12 cellular contexts compared by ENCODE assay signal in the genomic region with DNA sequence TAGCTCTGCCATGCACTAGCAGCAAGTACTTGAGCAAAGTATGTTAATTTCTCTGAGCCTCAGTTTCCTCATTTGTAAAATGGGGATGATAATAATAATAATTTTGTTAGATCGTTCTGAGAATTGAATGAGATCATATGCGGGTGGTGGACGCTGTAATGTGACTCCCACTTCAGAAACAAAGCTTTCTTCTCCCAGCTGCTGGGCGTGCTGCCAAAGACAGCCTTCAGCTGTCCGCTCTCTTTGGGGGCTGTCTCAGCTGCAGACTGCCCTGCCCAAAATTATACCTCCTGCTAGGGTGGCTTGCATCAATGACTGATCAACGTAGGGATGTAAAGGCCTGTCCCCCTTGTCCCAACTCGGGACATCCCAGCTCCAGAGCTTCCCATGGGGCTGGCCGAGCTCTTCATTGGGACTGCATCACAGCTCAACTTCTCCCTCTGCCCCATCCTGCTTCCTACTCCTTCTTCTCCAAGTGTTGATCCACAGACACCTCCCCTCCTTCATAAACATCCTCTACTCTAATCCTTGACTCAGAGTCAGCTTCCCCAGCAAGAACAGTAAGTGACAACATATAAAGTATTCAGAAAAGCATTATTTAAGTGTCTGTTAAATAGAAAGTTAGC. TPM values are rescaled to one million over a fixed set of nuclear protein-coding genes. Genes with fewer than 3 reads are reported as not detected.
DNase-seq lines count a peak whose midpoint lies in the region; ATAC-seq, FAIRE-seq and TF ChIP-seq lines count a peak whose summit lies in the region.
"Had no signal": no experiment of that assay in that cellular context is flagged by ENCODE, and none has a peak within 500 bp of the region (broad histone marks: within the 10 kb centered on the region; RNA-seq: fewer than 3 reads in every experiment).

No MANE protein-coding gene starts in this region.

- no peak for TF ChIP-seq CTCF in D721Med (IDR thresholded peaks at IDR 0.05; ENCODE audit: insufficient read depth, missing control alignments)

- no peaks in the 10 kb centered on the region for H3K4me1 ChIP-seq in adipocyte (ENCODE audit: control insufficient read depth, insufficient read depth, low read length)
- H3K4me1 ChIP-seq: BLaER1 had no signal

- POLR2A ChIA-PET in activated CD8-positive, alpha-beta T cell treated with anti-CD3 and anti-CD28 coated beads, Interleukin-2, amount 10 ng/mL, durations not matched to agents 7 days and 5 days (lab: Charles Lee), result no interaction called here

- H3K9ac ChIP-seq in adipocyte (ENCODE audit: low read length), result no peak overlapping the region
- H3K9ac ChIP-seq: BLaER1 had no signal

- no peak for ATAC-seq in activated CD8-positive, alpha-beta T cell treated with anti-CD3 and anti-CD28 coated beads, Interleukin-2, amount 10 ng/mL, durations not matched to agents 7 days and 5 days
- no peak for ATAC-seq in stimulated activated naive CD8-positive, alpha-beta T cell treated with anti-CD3 and anti-CD28 coated beads, Interleukin-15, amount 100 ng/mL, for 72 hours

- no peak for FAIRE-seq in D721Med (lab: Jason Lieb, UNC)

- no peaks in the 10 kb centered on the region for H3K36me3 ChIP-seq in adipocyte (ENCODE audit: control insufficient read depth, insufficient read depth, low read length, severe bottlenecking)
- H3K36me3 ChIP-seq: BLaER1 had no signal

- no peak overlapping the region for H3K27ac Mint-ChIP-seq in activated CD8-positive, alpha-beta T cell treated with anti-CD3 and anti-CD28 coated beads, Interleukin-2, amount 10 ng/mL, durations not matched to agents 7 days and 5 days
- H3K27ac Mint-ChIP-seq in stimulated activated naive CD8-positive, alpha-beta T cell treated with anti-CD3 and anti-CD28 coated beads, Interleukin-15, amount 100 ng/mL, for 72 hours, result no peak overlapping the region

- H3K4me3 ChIP-seq in adipocyte (ENCODE audit: low read length), result no peak overlapping the region
- H3K4me3 ChIP-seq: BLaER1 had no signal

- no peak overlapping the region for H3K4me3 Mint-ChIP-seq in activated CD8-positive, alpha-beta T cell treated with anti-CD3 and anti-CD28 coated beads, Interleukin-2, amount 10 ng/mL, durations not matched to agents 7 days and 5 days
- no peak overlapping the region for H3K4me3 Mint-ChIP-seq in stimulated activated naive CD8-positive, alpha-beta T cell treated with anti-CD3 and anti-CD28 coated beads, Interleukin-15, amount 100 ng/mL, for 72 hours

- H3K36me3 Mint-ChIP-seq in activated CD8-positive, alpha-beta T cell treated with anti-CD3 and anti-CD28 coated beads, Interleukin-2, amount 10 ng/mL, durations not matched to agents 7 days and 5 days (ENCODE audit: low read depth), result no peaks in the 10 kb centered on the region

- no peaks in the 10 kb centered on the region for H3K9me3 Mint-ChIP-seq in activated CD8-positive, alpha-beta T cell treated with anti-CD3 and anti-CD28 coated beads, Interleukin-2, amount 10 ng/mL, durations not matched to agents 7 days and 5 days (ENCODE audit: insufficient read depth)
- H3K9me3 Mint-ChIP-seq in stimulated activated naive CD8-positive, alpha-beta T cell treated with anti-CD3 and anti-CD28 coated beads, Interleukin-15, amount 100 ng/mL, for 72 hours, result peaks cover 0 to 9% of the 10 kb centered on the region in 2 donors

- H3K4me1 Mint-ChIP-seq in activated CD8-positive, alpha-beta T cell treated with anti-CD3 and anti-CD28 coated beads, Interleukin-2, amount 10 ng/mL, durations not matched to agents 7 days and 5 days (ENCODE audit: low read depth), result no peaks in the 10 kb centered on the region
- H3K4me1 Mint-ChIP-seq in stimulated activated naive CD8-positive, alpha-beta T cell treated with anti-CD3 and anti-CD28 coated beads, Interleukin-15, amount 100 ng/mL, for 72 hours, result no peaks in the 10 kb centered on the region

- H3K9me3 ChIP-seq in adipocyte (ENCODE audit: control insufficient read depth, low read length), result peaks cover 13% of the 10 kb centered on the region

- DNase-seq in Ammon's horn (ENCODE audit: low spot score), result peak; percentile 89
- DNase-seq in NCI-H187 (lab: John Stamatoyannopoulos, UW), result peak; percentile 56 to 62
- DNase-seq in adipocyte (ENCODE audit: low read depth), result peak; percentile 63
- peak; percentile 68 to 79 for DNase-seq in hippocampal formation (lab: John Stamatoyannopoulos, UW)
- DNase-seq in activated CD8-positive, alpha-beta T cell treated with anti-CD3 and anti-CD28 coated beads, Interleukin-2, amount 10 ng/mL, durations not matched to agents 7 days and 5 days, result no peak
- DNase-seq in 8988T, result no peak
- DNase-seq in D721Med (ENCODE audit: insufficient read length, low spot score), result no peak
- no peak for DNase-seq in stimulated activated naive CD8-positive, alpha-beta T cell treated with anti-CD3 and anti-CD28 coated beads, Interleukin-15, amount 100 ng/mL, for 72 hours
- DNase-seq: mesenchymal stem cell; NK-92 treated with Interleukin-12 subunit alpha and Interleukin-12 subunit beta, amount 100 ng/mL, for 24 hours; stimulated activated CD4-positive, alpha-beta T cell treated with anti-CD3 and anti-CD28 coated beads, Interleukin-4, amount 100 ng/mL, for 1 hour had no signal

- peaks cover 11% of the 10 kb centered on the region for H3K27me3 Mint-ChIP-seq in activated CD8-positive, alpha-beta T cell treated with anti-CD3 and anti-CD28 coated beads, Interleukin-2, amount 10 ng/mL, durations not matched to agents 7 days and 5 days (ENCODE audit: low read depth)
- H3K27me3 Mint-ChIP-seq in stimulated activated naive CD8-positive, alpha-beta T cell treated with anti-CD3 and anti-CD28 coated beads, Interleukin-15, amount 100 ng/mL, for 72 hours, result peaks cover 39% of the 10 kb centered on the region

- peaks cover 64% of the 10 kb centered on the region for H3K27me3 ChIP-seq in adipocyte (replicated peaks; ENCODE audit: control insufficient read depth, insufficient read depth, low read length)
- H3K27me3 ChIP-seq: BLaER1 had no signal

- CTCF ChIA-PET in activated CD8-positive, alpha-beta T cell treated with anti-CD3 and anti-CD28 coated beads, Interleukin-2, amount 10 ng/mL, durations not matched to agents 7 days and 5 days (lab: Charles Lee), result interaction anchor here (1.8 to 2.5 kb wide), 3 partner anchors 8 to 22 kb away, joined by 6 to 11 read pairs (median 8); no protein-coding TSS in a partner anchor

RNA-seq across cellular contexts. Expression of a gene that starts 30.7 kb away (rescaled TPM):
- total RNA-seq in activated CD8-positive, alpha-beta T cell treated with anti-CD3 and anti-CD28 coated beads, Interleukin-2, amount 10 ng/mL, durations not matched to agents 7 days and 5 days, result not detected

Comparison
In these comparisons a context has a peak if more than half of its experiments do, and no peak if none do; other contexts are left out.
1. DNase-seq: peak in Ammon's horn (single experiment), NCI-H187 (2 of 2), adipocyte (single experiment) and hippocampal formation (2 of 2); none in activated CD8-positive, alpha-beta T cell treated with anti-CD3 and anti-CD28 coated beads, Interleukin-2, amount 10 ng/mL, durations not matched to agents 7 days and 5 days (single experiment), 8988T (single experiment), D721Med (single experiment) and stimulated activated naive CD8-positive, alpha-beta T cell treated with anti-CD3 and anti-CD28 coated beads, Interleukin-15, amount 100 ng/mL, for 72 hours (0 of 2).